Comparison of ENCODE assay signal across 1 cellular context in the genomic region with DNA sequence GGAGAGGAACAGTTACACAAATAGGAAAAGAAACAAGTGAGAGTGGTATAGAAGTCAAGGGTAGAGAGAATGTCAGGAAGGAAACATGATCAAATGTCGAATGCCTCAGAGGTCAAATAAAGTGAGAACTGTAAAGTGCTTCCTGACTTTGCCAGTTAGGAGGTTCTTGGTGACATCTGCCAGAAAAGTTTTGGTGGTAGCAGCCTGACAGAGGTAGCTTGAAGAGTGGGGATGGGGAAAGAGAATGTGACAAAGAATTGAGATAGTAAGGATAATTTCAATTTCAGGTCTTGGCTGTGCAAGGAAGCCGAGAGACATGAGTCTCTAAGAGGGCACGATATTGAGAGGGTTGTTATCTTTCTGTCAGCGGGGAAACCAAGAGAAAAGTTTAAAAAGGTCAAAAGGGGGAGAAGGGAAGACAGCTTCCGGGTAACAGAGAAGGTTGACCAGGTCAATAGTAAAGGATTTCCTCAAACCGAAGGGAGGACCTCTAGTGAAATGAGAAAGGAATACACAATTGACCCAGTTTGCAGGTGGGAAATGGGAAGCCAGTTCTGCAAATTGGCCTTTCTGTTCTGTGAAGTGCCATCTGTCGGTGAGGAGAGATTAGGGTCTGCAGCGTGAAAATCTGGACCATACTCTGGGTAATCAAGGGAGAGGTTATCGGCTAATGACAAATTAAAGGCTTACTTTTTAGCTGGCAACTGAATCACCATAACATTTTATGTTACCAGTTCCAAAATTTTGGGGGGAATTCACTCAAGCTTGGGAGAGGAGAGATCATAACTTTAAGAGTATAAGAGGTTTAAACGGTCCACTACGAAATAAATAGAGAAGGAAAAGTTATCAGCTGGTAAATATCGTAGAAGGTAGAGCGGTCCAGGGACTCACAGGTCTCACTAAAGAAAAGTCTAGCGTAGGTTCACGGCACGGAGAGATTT.
TF ChIP-seq lines count a peak whose summit lies in the region.

No MANE protein-coding gene starts in this region.

TF ChIP-seq in HepG2, 621 proteins besides CTCF, POLR2A, EP300 and RAD21 (continued from another document):
- TF ChIP-seq, protein P1, sequence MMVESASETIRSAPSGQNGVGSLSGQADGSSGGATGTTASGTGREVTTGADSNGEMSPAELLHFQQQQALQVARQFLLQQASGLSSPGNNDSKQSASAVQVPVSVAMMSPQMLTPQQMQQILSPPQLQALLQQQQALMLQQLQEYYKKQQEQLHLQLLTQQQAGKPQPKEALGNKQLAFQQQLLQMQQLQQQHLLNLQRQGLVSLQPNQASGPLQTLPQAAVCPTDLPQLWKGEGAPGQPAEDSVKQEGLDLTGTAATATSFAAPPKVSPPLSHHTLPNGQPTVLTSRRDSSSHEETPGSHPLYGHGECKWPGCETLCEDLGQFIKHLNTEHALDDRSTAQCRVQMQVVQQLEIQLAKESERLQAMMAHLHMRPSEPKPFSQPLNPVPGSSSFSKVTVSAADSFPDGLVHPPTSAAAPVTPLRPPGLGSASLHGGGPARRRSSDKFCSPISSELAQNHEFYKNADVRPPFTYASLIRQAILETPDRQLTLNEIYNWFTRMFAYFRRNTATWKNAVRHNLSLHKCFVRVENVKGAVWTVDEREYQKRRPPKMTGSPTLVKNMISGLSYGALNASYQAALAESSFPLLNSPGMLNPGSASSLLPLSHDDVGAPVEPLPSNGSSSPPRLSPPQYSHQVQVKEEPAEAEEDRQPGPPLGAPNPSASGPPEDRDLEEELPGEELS (CRISPR knock-in tag; IDR thresholded peaks at IDR 0.05) = peak; percentile 39
- TF ChIP-seq ZFP1 (CRISPR knock-in tag; IDR thresholded peaks at IDR 0.05) (peak; percentile 44; the same call in 1 of the 2 replicates), ZNF44 (CRISPR knock-in tag; IDR thresholded peaks at IDR 0.05) (no peak), ZNF891 (CRISPR knock-in tag; IDR thresholded peaks at IDR 0.05) (no peak), ZBTB38 (CRISPR knock-in tag; IDR thresholded peaks at IDR 0.05) (no peak), ZFP82 (CRISPR knock-in tag; IDR thresholded peaks at IDR 0.05; ENCODE audit: borderline replicate concordance) (no peak), KMT2B (CRISPR knock-in tag; IDR thresholded peaks at IDR 0.05) (no peak), NCOA2 (CRISPR knock-in tag; IDR thresholded peaks at IDR 0.05) (no peak), HOXA7 (CRISPR knock-in tag; IDR thresholded peaks at IDR 0.05) (no peak), ISX (CRISPR knock-in tag; conservative IDR thresholded peaks at IDR 0.05) (no peak), PPARG (CRISPR knock-in tag; conservative IDR thresholded peaks at IDR 0.05) (no peak), CCAR2 (optimal IDR thresholded peaks at IDR 0.05; ENCODE audit: low read depth, low read length) (no peak)
- TF ChIP-seq, protein P2, sequence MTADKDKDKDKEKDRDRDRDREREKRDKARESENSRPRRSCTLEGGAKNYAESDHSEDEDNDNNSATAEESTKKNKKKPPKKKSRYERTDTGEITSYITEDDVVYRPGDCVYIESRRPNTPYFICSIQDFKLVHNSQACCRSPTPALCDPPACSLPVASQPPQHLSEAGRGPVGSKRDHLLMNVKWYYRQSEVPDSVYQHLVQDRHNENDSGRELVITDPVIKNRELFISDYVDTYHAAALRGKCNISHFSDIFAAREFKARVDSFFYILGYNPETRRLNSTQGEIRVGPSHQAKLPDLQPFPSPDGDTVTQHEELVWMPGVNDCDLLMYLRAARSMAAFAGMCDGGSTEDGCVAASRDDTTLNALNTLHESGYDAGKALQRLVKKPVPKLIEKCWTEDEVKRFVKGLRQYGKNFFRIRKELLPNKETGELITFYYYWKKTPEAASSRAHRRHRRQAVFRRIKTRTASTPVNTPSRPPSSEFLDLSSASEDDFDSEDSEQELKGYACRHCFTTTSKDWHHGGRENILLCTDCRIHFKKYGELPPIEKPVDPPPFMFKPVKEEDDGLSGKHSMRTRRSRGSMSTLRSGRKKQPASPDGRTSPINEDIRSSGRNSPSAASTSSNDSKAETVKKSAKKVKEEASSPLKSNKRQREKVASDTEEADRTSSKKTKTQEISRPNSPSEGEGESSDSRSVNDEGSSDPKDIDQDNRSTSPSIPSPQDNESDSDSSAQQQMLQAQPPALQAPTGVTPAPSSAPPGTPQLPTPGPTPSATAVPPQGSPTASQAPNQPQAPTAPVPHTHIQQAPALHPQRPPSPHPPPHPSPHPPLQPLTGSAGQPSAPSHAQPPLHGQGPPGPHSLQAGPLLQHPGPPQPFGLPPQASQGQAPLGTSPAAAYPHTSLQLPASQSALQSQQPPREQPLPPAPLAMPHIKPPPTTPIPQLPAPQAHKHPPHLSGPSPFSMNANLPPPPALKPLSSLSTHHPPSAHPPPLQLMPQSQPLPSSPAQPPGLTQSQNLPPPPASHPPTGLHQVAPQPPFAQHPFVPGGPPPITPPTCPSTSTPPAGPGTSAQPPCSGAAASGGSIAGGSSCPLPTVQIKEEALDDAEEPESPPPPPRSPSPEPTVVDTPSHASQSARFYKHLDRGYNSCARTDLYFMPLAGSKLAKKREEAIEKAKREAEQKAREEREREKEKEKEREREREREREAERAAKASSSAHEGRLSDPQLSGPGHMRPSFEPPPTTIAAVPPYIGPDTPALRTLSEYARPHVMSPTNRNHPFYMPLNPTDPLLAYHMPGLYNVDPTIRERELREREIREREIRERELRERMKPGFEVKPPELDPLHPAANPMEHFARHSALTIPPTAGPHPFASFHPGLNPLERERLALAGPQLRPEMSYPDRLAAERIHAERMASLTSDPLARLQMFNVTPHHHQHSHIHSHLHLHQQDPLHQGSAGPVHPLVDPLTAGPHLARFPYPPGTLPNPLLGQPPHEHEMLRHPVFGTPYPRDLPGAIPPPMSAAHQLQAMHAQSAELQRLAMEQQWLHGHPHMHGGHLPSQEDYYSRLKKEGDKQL (CRISPR knock-in tag; IDR thresholded peaks at IDR 0.05; ENCODE audit: low read depth) = no peak
- TF ChIP-seq, protein P3, sequence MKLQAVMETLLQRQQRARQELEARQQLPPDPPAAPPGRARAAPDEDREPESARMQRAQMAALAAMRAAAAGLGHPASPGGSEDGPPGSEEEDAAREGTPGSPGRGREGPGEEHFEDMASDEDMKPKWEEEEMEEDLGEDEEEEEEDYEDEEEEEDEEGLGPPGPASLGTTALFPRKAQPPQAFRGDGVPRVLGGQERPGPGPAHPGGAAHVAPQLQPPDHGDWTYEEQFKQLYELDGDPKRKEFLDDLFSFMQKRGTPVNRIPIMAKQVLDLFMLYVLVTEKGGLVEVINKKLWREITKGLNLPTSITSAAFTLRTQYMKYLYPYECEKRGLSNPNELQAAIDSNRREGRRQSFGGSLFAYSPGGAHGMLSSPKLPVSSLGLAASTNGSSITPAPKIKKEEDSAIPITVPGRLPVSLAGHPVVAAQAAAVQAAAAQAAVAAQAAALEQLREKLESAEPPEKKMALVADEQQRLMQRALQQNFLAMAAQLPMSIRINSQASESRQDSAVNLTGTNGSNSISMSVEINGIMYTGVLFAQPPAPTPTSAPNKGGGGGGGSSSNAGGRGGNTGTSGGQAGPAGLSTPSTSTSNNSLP (IDR thresholded peaks at IDR 0.05; ENCODE audit: low read depth, low read length) = no peak
- TF ChIP-seq, protein P4, sequence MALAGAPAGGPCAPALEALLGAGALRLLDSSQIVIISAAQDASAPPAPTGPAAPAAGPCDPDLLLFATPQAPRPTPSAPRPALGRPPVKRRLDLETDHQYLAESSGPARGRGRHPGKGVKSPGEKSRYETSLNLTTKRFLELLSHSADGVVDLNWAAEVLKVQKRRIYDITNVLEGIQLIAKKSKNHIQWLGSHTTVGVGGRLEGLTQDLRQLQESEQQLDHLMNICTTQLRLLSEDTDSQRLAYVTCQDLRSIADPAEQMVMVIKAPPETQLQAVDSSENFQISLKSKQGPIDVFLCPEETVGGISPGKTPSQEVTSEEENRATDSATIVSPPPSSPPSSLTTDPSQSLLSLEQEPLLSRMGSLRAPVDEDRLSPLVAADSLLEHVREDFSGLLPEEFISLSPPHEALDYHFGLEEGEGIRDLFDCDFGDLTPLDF (CRISPR knock-in tag; IDR thresholded peaks at IDR 0.05) = no peak
- TF ChIP-seq, protein P5, sequence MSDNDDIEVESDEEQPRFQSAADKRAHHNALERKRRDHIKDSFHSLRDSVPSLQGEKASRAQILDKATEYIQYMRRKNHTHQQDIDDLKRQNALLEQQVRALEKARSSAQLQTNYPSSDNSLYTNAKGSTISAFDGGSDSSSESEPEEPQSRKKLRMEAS (IDR thresholded peaks at IDR 0.05) = no peak
- TF ChIP-seq, protein P6, sequence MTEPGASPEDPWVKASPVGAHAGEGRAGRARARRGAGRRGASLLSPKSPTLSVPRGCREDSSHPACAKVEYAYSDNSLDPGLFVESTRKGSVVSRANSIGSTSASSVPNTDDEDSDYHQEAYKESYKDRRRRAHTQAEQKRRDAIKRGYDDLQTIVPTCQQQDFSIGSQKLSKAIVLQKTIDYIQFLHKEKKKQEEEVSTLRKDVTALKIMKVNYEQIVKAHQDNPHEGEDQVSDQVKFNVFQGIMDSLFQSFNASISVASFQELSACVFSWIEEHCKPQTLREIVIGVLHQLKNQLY (CRISPR knock-in tag; IDR thresholded peaks at IDR 0.05) = no peak; the same call in 1 of the 2 replicates
